In genomic region chr4:95265814-95266740, GRCh38 we compare ENCODE assay signal across 20 cellular contexts.
"Had no signal": no experiment of that assay in that cellular context is flagged by ENCODE, and none has a peak within 500 bp of the region (broad histone marks: within the 10 kb centered on the region; RNA-seq: fewer than 3 reads in every experiment).

No MANE protein-coding gene starts in this region.

- H3K9me3 ChIP-seq: heart right ventricle, neutrophil, right lobe of liver, SJCRH30, suprapubic skin, upper lobe of right lung had no signal

- H3K9me3 Mint-ChIP-seq: activated naive CD8-positive, alpha-beta T cell treated with anti-CD3 and anti-CD28 coated beads for 36 hours; central memory CD8-positive, alpha-beta T cell; dendritic cell treated with granulocyte-macrophage colony-stimulating factor and Interleukin-4, amounts not matched to agents 40 ng/mL and 50 ng/mL, for 4 days; naive thymus-derived CD4-positive, alpha-beta T cell; T-helper 2 cell treated with Interferon-gamma antibody and Interleukin-4, amounts not matched to agents 5 μg/mL and 100 μg/mL, for 36 hours had no signal

- ATAC-seq: naive thymus-derived CD4-positive, alpha-beta T cell; right lobe of liver; upper lobe of right lung had no signal

- H3K4me3 ChIP-seq: heart right ventricle, right lobe of liver, SJCRH30, suprapubic skin, upper lobe of right lung had no signal

- DNase-seq: activated CD4-positive, alpha-beta T cell treated with anti-CD3 and anti-CD28 coated beads, Interleukin-2, amount 50 U/mL, for 4 hours; activated CD4-positive, CD25-positive, alpha-beta regulatory T cell treated with anti-CD3 and anti-CD28 coated beads, Interleukin-2, amount 50 U/mL, for 72 hours; activated gamma-delta T cell; activated naive CD8-positive, alpha-beta T cell treated with anti-CD3 and anti-CD28 coated beads for 36 hours; activated T-cell treated with anti-CD3 and anti-CD28 coated beads, Interleukin-2, amount 50 U/mL, for 48 hours; heart right ventricle; islet precursor cell; midbrain; naive thymus-derived CD4-positive, alpha-beta T cell; right lobe of liver; stimulated activated CD4-positive, alpha-beta T cell treated with anti-CD3 and anti-CD28 coated beads, Interleukin-12 subunit alpha, Interleukin-12 subunit beta, amount 100 ng/mL, for 4 hours; stimulated activated naive CD4-positive, alpha-beta T cell treated with Interleukin-2 at 50 U/mL for 16 hours; upper lobe of right lung had no signal

- H3K4me1 Mint-ChIP-seq: activated naive CD8-positive, alpha-beta T cell treated with anti-CD3 and anti-CD28 coated beads for 36 hours; central memory CD8-positive, alpha-beta T cell; naive thymus-derived CD4-positive, alpha-beta T cell had no signal

- H3K36me3 ChIP-seq: heart right ventricle, neutrophil, right lobe of liver, SJCRH30, suprapubic skin, upper lobe of right lung had no signal

- H3K36me3 Mint-ChIP-seq: activated naive CD8-positive, alpha-beta T cell treated with anti-CD3 and anti-CD28 coated beads for 36 hours; naive thymus-derived CD4-positive, alpha-beta T cell had no signal

- H3K27ac ChIP-seq: neutrophil, right lobe of liver, SJCRH30, suprapubic skin, upper lobe of right lung had no signal

- H3K4me3 Mint-ChIP-seq: activated naive CD8-positive, alpha-beta T cell treated with anti-CD3 and anti-CD28 coated beads for 36 hours; central memory CD8-positive, alpha-beta T cell; dendritic cell treated with granulocyte-macrophage colony-stimulating factor and Interleukin-4, amounts not matched to agents 40 ng/mL and 50 ng/mL, for 4 days; naive thymus-derived CD4-positive, alpha-beta T cell; T-helper 2 cell treated with Interferon-gamma antibody and Interleukin-4, amounts not matched to agents 5 μg/mL and 100 μg/mL, for 36 hours had no signal

- H3K27me3 ChIP-seq: heart right ventricle, neutrophil, right lobe of liver, SJCRH30, suprapubic skin, upper lobe of right lung had no signal

- H3K27ac Mint-ChIP-seq: activated naive CD8-positive, alpha-beta T cell treated with anti-CD3 and anti-CD28 coated beads for 36 hours; dendritic cell treated with granulocyte-macrophage colony-stimulating factor and Interleukin-4, amounts not matched to agents 40 ng/mL and 50 ng/mL, for 4 days; naive thymus-derived CD4-positive, alpha-beta T cell; progenitor cell of endocrine pancreas; T-helper 2 cell treated with Interferon-gamma antibody and Interleukin-4, amounts not matched to agents 5 μg/mL and 100 μg/mL, for 36 hours had no signal

- H3K4me1 ChIP-seq: right lobe of liver, suprapubic skin, upper lobe of right lung had no signal

- H3K27me3 Mint-ChIP-seq: activated naive CD8-positive, alpha-beta T cell treated with anti-CD3 and anti-CD28 coated beads for 36 hours; central memory CD8-positive, alpha-beta T cell; dendritic cell treated with granulocyte-macrophage colony-stimulating factor and Interleukin-4, amounts not matched to agents 40 ng/mL and 50 ng/mL, for 4 days; naive thymus-derived CD4-positive, alpha-beta T cell; progenitor cell of endocrine pancreas had no signal
